ENCODE assay signal across 27 cellular contexts in the genomic region with DNA sequence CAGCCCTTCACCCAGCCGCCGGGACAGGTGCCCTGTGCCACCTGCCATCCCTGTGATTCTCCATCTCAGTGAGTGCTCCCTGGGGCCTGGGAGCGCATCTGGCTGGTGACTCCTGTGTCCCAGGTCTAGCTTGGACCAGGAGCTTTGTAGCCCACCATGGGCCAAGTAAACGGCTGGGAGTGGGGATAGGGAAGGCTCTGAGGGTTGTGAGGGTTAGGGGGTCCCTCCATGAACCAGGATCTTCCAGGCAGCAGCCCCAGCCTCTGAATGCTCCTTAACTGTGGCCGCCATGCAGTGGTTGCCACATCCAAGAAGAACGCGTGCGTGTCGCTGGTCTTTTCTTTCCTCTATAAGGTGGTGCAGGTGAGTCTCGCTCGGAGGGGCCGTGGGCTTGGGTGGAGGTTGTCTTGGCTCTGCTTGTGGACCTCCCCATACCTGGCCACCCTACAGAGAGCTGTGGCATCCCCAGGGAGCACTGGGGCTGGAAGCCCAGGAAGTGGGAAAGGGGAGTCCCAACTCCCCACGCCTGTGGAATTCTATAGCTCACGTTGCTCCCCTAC. TPM values are rescaled to one million over a fixed set of nuclear protein-coding genes. Genes with fewer than 3 reads are reported as not detected.
DNase-seq lines count a peak whose midpoint lies in the region; ATAC-seq, FAIRE-seq and TF ChIP-seq lines count a peak whose summit lies in the region.
"Had no signal": no experiment of that assay in that cellular context is flagged by ENCODE, and none has a peak within 500 bp of the region (broad histone marks: within the 10 kb centered on the region; RNA-seq: fewer than 3 reads in every experiment).

No MANE protein-coding gene starts in this region.

- no peak overlapping the region for H3K4me3 ChIP-seq in lower leg skin (ENCODE audit: low read depth, poor library complexity, severe bottlenecking)

- intact Hi-C loops in CD4-positive, alpha-beta T cell (cut with DNase I, micrococcal nuclease): no loop called here
- intact Hi-C loops in activated T-helper 2 cell treated with anti-CD3 and anti-CD28 coated beads, Interferon-gamma antibody, Interleukin-2, Interleukin-4, amounts not matched to agents 10 μg/mL and 5 μg/mL and 100 μg/mL, durations not matched to agents 14 hours and 24 hours and 36 hours (cut with micrococcal nuclease): no loop called here
- intact Hi-C loops in lower leg skin (cut with DNase I; ENCODE audit: low total_unique reads): no loop called here

- FAIRE-seq in frontal cortex (lab: Jason Lieb, UNC): no peak
- FAIRE-seq: GM18507 had no signal

- 86 to 93% methylated on average over 13 to 14 of the region's 14 CpGs for WGBS in lower leg skin, 2 donors

- ATAC-seq in CD4-positive, alpha-beta T cell (ENCODE audit: poor library complexity): no peak
- ATAC-seq in naive thymus-derived CD8-positive, alpha-beta T cell: no peak
- ATAC-seq in HG03469 (IDR thresholded peaks at IDR 0.05; ENCODE audit: unreplicated experiment): no peak
- ATAC-seq: naive thymus-derived CD4-positive, alpha-beta T cell had no signal

- H3K9me3 ChIP-seq in CD4-positive, alpha-beta T cell (ENCODE audit: control insufficient read depth, low read length): no peaks in the 10 kb centered on the region

- TF ChIP-seq POLR2A in lower leg skin (IDR thresholded peaks at IDR 0.05): no peak

- POLR2A ChIA-PET in CD4-positive, alpha-beta T cell (lab: Charles Lee): interaction anchor here (0.6 kb wide), 1 partner anchor 118 kb away, joined by 3 read pairs; the partner anchor contains the start of gene KLF2
- POLR2A ChIA-PET in naive thymus-derived CD8-positive, alpha-beta T cell (lab: Charles Lee): interaction anchor here (0.5 to 4.0 kb wide), 4 partner anchors 8 to 37 kb away, joined by 3 to 25 read pairs (median 9); partner anchors contain the start of gene AP1M1

- peak in 1 of 10 experiments; percentile 28 for DNase-seq in CD4-positive, alpha-beta T cell
- DNase-seq in D341Med (ENCODE audit: low spot score): peak; percentile 14
- no peak for DNase-seq in activated T-helper 2 cell treated with anti-CD3 and anti-CD28 coated beads, Interferon-gamma antibody, Interleukin-2, Interleukin-4, amounts not matched to agents 10 μg/mL and 5 μg/mL and 100 μg/mL, durations not matched to agents 14 hours and 24 hours and 36 hours (ENCODE audit: low spot score)
- no peak for DNase-seq in naive thymus-derived CD8-positive, alpha-beta T cell
- DNase-seq in frontal cortex (ENCODE audit: low spot score in 2 of 2): no peak
- DNase-seq in NCI-H226: no peak
- DNase-seq in lower leg skin (ENCODE audit: low spot score in 2 of 2): no peak
- DNase-seq: activated CD4-positive, alpha-beta T cell treated with anti-CD3 and anti-CD28 coated beads, Interleukin-2, amount 50 U/mL, for 4 hours; activated CD4-positive, CD25-positive, alpha-beta regulatory T cell; CD4-positive, alpha-beta memory T cell; DMS153; HFFc6; left cardiac atrium; naive thymus-derived CD4-positive, alpha-beta T cell; NCI-H1417; NCI-H2081 treated with DMSO at 0.1 percent for 48 hours; NCI-H446 treated with DMSO at 0.1 percent for 48 hours; T1000 had no signal

- no peak for TF ChIP-seq CTCF in CD4-positive, alpha-beta T cell (IDR thresholded peaks at IDR 0.05)
- no peak for TF ChIP-seq CTCF in lower leg skin (IDR thresholded peaks at IDR 0.05)

- no peaks in the 10 kb centered on the region for H3K9me3 Mint-ChIP-seq in CD4-positive, alpha-beta T cell
- H3K9me3 Mint-ChIP-seq in activated T-helper 2 cell treated with anti-CD3 and anti-CD28 coated beads, Interferon-gamma antibody, Interleukin-2, Interleukin-4, amounts not matched to agents 10 μg/mL and 5 μg/mL and 100 μg/mL, durations not matched to agents 14 hours and 24 hours and 36 hours: no peaks in the 10 kb centered on the region
- H3K9me3 Mint-ChIP-seq in naive thymus-derived CD8-positive, alpha-beta T cell: no peaks in the 10 kb centered on the region
- H3K9me3 Mint-ChIP-seq: activated naive CD4-positive, alpha-beta T cell treated with anti-CD3 and anti-CD28 coated beads, Interleukin-2, amount 50 U/mL, for 24 hours; CD4-positive, alpha-beta memory T cell; HFFc6; IgD-negative memory B cell; mesothelial cell of epicardium; naive thymus-derived CD4-positive, alpha-beta T cell; type B pancreatic cell had no signal

- H3K27me3 ChIP-seq in CD4-positive, alpha-beta T cell (ENCODE audit: control insufficient read depth, insufficient read depth, low read length): no peaks in the 10 kb centered on the region

- peaks cover 19% of the 10 kb centered on the region for H3K4me1 Mint-ChIP-seq in CD4-positive, alpha-beta T cell (ENCODE audit: low read depth)
- peaks cover 35% of the 10 kb centered on the region for H3K4me1 Mint-ChIP-seq in activated T-helper 2 cell treated with anti-CD3 and anti-CD28 coated beads, Interferon-gamma antibody, Interleukin-2, Interleukin-4, amounts not matched to agents 10 μg/mL and 5 μg/mL and 100 μg/mL, durations not matched to agents 14 hours and 24 hours and 36 hours (ENCODE audit: low read depth)
- H3K4me1 Mint-ChIP-seq in naive thymus-derived CD8-positive, alpha-beta T cell: peaks cover 38 to 83% (median 75%) of the 10 kb centered on the region in 4 donors
- H3K4me1 Mint-ChIP-seq: mesothelial cell of epicardium had no signal

- no peak overlapping the region for H3K27ac ChIP-seq in CD4-positive, alpha-beta T cell (ENCODE audit: low read depth, low read length)

- CTCF ChIA-PET in CD4-positive, alpha-beta T cell (lab: Charles Lee): no interaction called here

- H3K4me3 Mint-ChIP-seq in CD4-positive, alpha-beta T cell: no peak overlapping the region
- H3K4me3 Mint-ChIP-seq in activated T-helper 2 cell treated with anti-CD3 and anti-CD28 coated beads, Interferon-gamma antibody, Interleukin-2, Interleukin-4, amounts not matched to agents 10 μg/mL and 5 μg/mL and 100 μg/mL, durations not matched to agents 14 hours and 24 hours and 36 hours (ENCODE audit: low read depth): no peak overlapping the region
- peak overlapping the region in 6 of 10 donors; percentile 38 to 88 (median 61) for H3K4me3 Mint-ChIP-seq in naive thymus-derived CD8-positive, alpha-beta T cell
- H3K4me3 Mint-ChIP-seq: HFFc6, IgD-negative memory B cell, mesothelial cell of epicardium, type B pancreatic cell had no signal

- peaks cover 82% of the 10 kb centered on the region for H3K36me3 Mint-ChIP-seq in CD4-positive, alpha-beta T cell (ENCODE audit: low read depth)
- H3K36me3 Mint-ChIP-seq in activated T-helper 2 cell treated with anti-CD3 and anti-CD28 coated beads, Interferon-gamma antibody, Interleukin-2, Interleukin-4, amounts not matched to agents 10 μg/mL and 5 μg/mL and 100 μg/mL, durations not matched to agents 14 hours and 24 hours and 36 hours (ENCODE audit: low read depth): peaks cover 76% of the 10 kb centered on the region
- peaks cover 0 to 76% (median 28%) of the 10 kb centered on the region in 3 donors for H3K36me3 Mint-ChIP-seq in naive thymus-derived CD8-positive, alpha-beta T cell

- H3K27ac Mint-ChIP-seq in CD4-positive, alpha-beta T cell: peak overlapping the region; percentile 65
- H3K27ac Mint-ChIP-seq in activated T-helper 2 cell treated with anti-CD3 and anti-CD28 coated beads, Interferon-gamma antibody, Interleukin-2, Interleukin-4, amounts not matched to agents 10 μg/mL and 5 μg/mL and 100 μg/mL, durations not matched to agents 14 hours and 24 hours and 36 hours: peak overlapping the region; percentile 41
- H3K27ac Mint-ChIP-seq in naive thymus-derived CD8-positive, alpha-beta T cell: peak overlapping the region; percentile 72 to 98 (median 92)
- H3K27ac Mint-ChIP-seq: mesothelial cell of epicardium, type B pancreatic cell had no signal

- no peaks in the 10 kb centered on the region for H3K27me3 Mint-ChIP-seq in CD4-positive, alpha-beta T cell
- H3K27me3 Mint-ChIP-seq in activated T-helper 2 cell treated with anti-CD3 and anti-CD28 coated beads, Interferon-gamma antibody, Interleukin-2, Interleukin-4, amounts not matched to agents 10 μg/mL and 5 μg/mL and 100 μg/mL, durations not matched to agents 14 hours and 24 hours and 36 hours (ENCODE audit: low read depth): no peaks in the 10 kb centered on the region
- H3K27me3 Mint-ChIP-seq in naive thymus-derived CD8-positive, alpha-beta T cell: no peaks in the 10 kb centered on the region
- H3K27me3 Mint-ChIP-seq: activated naive CD4-positive, alpha-beta T cell treated with anti-CD3 and anti-CD28 coated beads, Interleukin-2, amount 50 U/mL, for 24 hours; CD4-positive, alpha-beta memory T cell; IgD-negative memory B cell; naive thymus-derived CD4-positive, alpha-beta T cell; type B pancreatic cell had no signal

RNA-seq across cellular contexts. Expression of gene AP1M1, which starts 8.4 kb away (rescaled TPM):
- 10 to 100 TPM; 52.1 to 58.3 TPM for total RNA-seq in CD4-positive, alpha-beta T cell
- 106 and 120 TPM in 2 replicates for total RNA-seq in activated T-helper 2 cell treated with anti-CD3 and anti-CD28 coated beads, Interferon-gamma antibody, Interleukin-2, Interleukin-4, amounts not matched to agents 10 μg/mL and 5 μg/mL and 100 μg/mL, durations not matched to agents 14 hours and 24 hours and 36 hours
- total RNA-seq in naive thymus-derived CD8-positive, alpha-beta T cell: 100 to 1,000 TPM; 151 to 154 TPM
- polyA plus RNA-seq in naive thymus-derived CD8-positive, alpha-beta T cell: 100 to 1,000 TPM; 195 to 288 (median 241) TPM
- total RNA-seq in frontal cortex (28.1 TPM), lower leg skin (10 to 100 TPM; 47.2 to 66.9 (median 48.6) TPM)

RNA-seq across cellular contexts. Expression of gene FAM32A, which starts 20.9 kb away (rescaled TPM):
- total RNA-seq in CD4-positive, alpha-beta T cell: 10 to 100 TPM; 44.5 to 50.3 TPM
- total RNA-seq in activated T-helper 2 cell treated with anti-CD3 and anti-CD28 coated beads, Interferon-gamma antibody, Interleukin-2, Interleukin-4, amounts not matched to agents 10 μg/mL and 5 μg/mL and 100 μg/mL, durations not matched to agents 14 hours and 24 hours and 36 hours: 65.6 and 68.6 TPM in 2 replicates
- total RNA-seq in naive thymus-derived CD8-positive, alpha-beta T cell: 10 to 100 TPM; 70.3 to 74.3 TPM
- polyA plus RNA-seq in naive thymus-derived CD8-positive, alpha-beta T cell: 100 to 1,000 TPM; 150 to 205 (median 183) TPM
- 122 TPM for total RNA-seq in frontal cortex
- total RNA-seq in lower leg skin: 100 to 1,000 TPM in 3 of 4 donors, 10 to 100 TPM in 1; 95.3 to 114 (median 105) TPM

RNA-seq across cellular contexts. Expression of gene CIB3, which starts 32.8 kb away (rescaled TPM):
- not detected for total RNA-seq in CD4-positive, alpha-beta T cell
- total RNA-seq in activated T-helper 2 cell treated with anti-CD3 and anti-CD28 coated beads, Interferon-gamma antibody, Interleukin-2, Interleukin-4, amounts not matched to agents 10 μg/mL and 5 μg/mL and 100 μg/mL, durations not matched to agents 14 hours and 24 hours and 36 hours: not detected in 2 replicates
- not detected for total RNA-seq in naive thymus-derived CD8-positive, alpha-beta T cell
- polyA plus RNA-seq in naive thymus-derived CD8-positive, alpha-beta T cell: not detected
- total RNA-seq in frontal cortex: not detected
- total RNA-seq in lower leg skin: not detected
- total RNA-seq: CD4-positive, alpha-beta memory T cell; G401; HFFc6; left cardiac atrium; M059J; mesothelial cell of epicardium; naive thymus-derived CD4-positive, alpha-beta T cell; omental fat pad had no signal
- polyA plus RNA-seq: CD4-positive, alpha-beta memory T cell; IgD-negative memory B cell; naive thymus-derived CD4-positive, alpha-beta T cell had no signal

Comparison
In these comparisons a context has a peak if more than half of its experiments do, and no peak if none do; other contexts are left out.
1. H3K27ac Mint-ChIP-seq: peak in every context shown above with its lines; median percentile 92 in naive thymus-derived CD8-positive, alpha-beta T cell; 65 in CD4-positive, alpha-beta T cell; 41 in activated T-helper 2 cell treated with anti-CD3 and anti-CD28 coated beads, Interferon-gamma antibody, Interleukin-2, Interleukin-4, amounts not matched to agents 10 μg/mL and 5 μg/mL and 100 μg/mL, durations not matched to agents 14 hours and 24 hours and 36 hours.
2. H3K4me3 Mint-ChIP-seq: peak in naive thymus-derived CD8-positive, alpha-beta T cell (6 of 10); none in CD4-positive, alpha-beta T cell (single experiment) and activated T-helper 2 cell treated with anti-CD3 and anti-CD28 coated beads, Interferon-gamma antibody, Interleukin-2, Interleukin-4, amounts not matched to agents 10 μg/mL and 5 μg/mL and 100 μg/mL, durations not matched to agents 14 hours and 24 hours and 36 hours (single experiment).